In the genomic region with DNA sequence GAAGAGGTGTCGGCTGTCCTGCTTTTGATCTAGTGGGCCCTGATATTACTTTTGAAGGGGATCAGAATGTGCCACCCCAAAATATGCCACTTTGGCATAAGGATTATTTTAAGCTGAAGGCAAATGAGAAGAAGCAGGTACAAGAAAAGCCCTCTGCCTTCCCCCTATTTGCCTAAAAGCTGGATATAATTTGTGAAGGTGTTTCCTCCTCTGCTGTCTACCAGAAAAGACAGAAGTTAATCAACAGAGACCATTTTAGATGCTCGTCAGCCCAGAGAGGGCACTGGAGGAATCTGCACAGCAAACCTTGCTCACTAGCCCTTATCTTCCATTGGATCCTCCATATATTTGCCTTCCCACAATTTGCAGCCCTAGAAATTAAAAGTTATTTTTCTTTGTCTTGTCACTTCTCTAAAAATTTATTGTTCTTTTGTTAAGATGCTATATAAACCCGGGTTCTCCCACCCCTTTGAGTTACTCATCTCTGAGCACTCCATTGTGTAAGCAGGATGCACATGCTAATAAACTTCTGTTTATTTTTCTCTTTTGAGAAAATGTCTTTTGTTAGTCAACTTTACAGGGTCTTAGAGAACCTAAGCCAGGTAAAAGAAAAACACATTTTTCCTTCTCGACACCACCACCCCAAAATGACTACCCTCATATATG, we compare ENCODE assay signal across 17 cellular contexts.
"Had no signal": no experiment of that assay in that cellular context is flagged by ENCODE, and none has a peak within 500 bp of the region (broad histone marks: within the 10 kb centered on the region; RNA-seq: fewer than 3 reads in every experiment).

No MANE protein-coding gene starts in this region.

- H3K27me3 Mint-ChIP-seq: activated naive CD8-positive, alpha-beta T cell treated with anti-CD3 and anti-CD28 coated beads, Interleukin-2, amount 50 U/mL, for 24 hours had no signal

- H3K4me3 Mint-ChIP-seq: activated naive CD4-positive, alpha-beta T cell treated with anti-CD3 and anti-CD28 coated beads for 36 hours; activated naive CD8-positive, alpha-beta T cell treated with anti-CD3 and anti-CD28 coated beads, Interleukin-2, amount 50 U/mL, for 24 hours; natural killer cell; stimulated activated effector memory CD8-positive, alpha-beta T cell treated with anti-CD3 and anti-CD28 coated beads, Interleukin-12 subunit alpha, Interleukin-12 subunit beta, amount 100 ng/mL, for 72 hours had no signal

- H3K27me3 ChIP-seq: ascending aorta, breast epithelium, transverse colon had no signal

- H3K9me3 Mint-ChIP-seq: activated naive CD8-positive, alpha-beta T cell treated with anti-CD3 and anti-CD28 coated beads, Interleukin-2, amount 50 U/mL, for 24 hours; activated T-helper 2 cell treated with anti-CD3 and anti-CD28 coated beads, Interferon-gamma antibody, Interleukin-2, Interleukin-4, amounts not matched to agents 10 μg/mL and 5 μg/mL and 100 μg/mL, durations not matched to agents 14 hours and 24 hours and 36 hours; natural killer cell; stimulated activated effector memory CD8-positive, alpha-beta T cell treated with anti-CD3 and anti-CD28 coated beads, Interleukin-12 subunit alpha, Interleukin-12 subunit beta, amount 100 ng/mL, for 72 hours had no signal

- H3K27ac ChIP-seq: ascending aorta, breast epithelium, epithelial cell of prostate, left ventricle myocardium inferior, transverse colon, VCaP had no signal

- H3K4me3 ChIP-seq: ascending aorta, breast epithelium, left ventricle myocardium inferior, transverse colon had no signal

- ATAC-seq: activated naive CD8-positive, alpha-beta T cell treated with anti-CD3 and anti-CD28 coated beads, Interleukin-2, amount 50 U/mL, for 24 hours; natural killer cell; stimulated activated effector memory CD8-positive, alpha-beta T cell treated with anti-CD3 and anti-CD28 coated beads, Interleukin-12 subunit alpha, Interleukin-12 subunit beta, amount 100 ng/mL, for 72 hours had no signal

- FAIRE-seq: kidney had no signal

- H3K36me3 ChIP-seq: ascending aorta, breast epithelium, left ventricle myocardium inferior, transverse colon had no signal

- H3K27ac Mint-ChIP-seq: activated naive CD4-positive, alpha-beta T cell treated with anti-CD3 and anti-CD28 coated beads for 36 hours; activated naive CD8-positive, alpha-beta T cell treated with anti-CD3 and anti-CD28 coated beads, Interleukin-2, amount 50 U/mL, for 24 hours; activated T-helper 2 cell treated with anti-CD3 and anti-CD28 coated beads, Interferon-gamma antibody, Interleukin-2, Interleukin-4, amounts not matched to agents 10 μg/mL and 5 μg/mL and 100 μg/mL, durations not matched to agents 14 hours and 24 hours and 36 hours; natural killer cell; stimulated activated effector memory CD8-positive, alpha-beta T cell treated with anti-CD3 and anti-CD28 coated beads, Interleukin-12 subunit alpha, Interleukin-12 subunit beta, amount 100 ng/mL, for 72 hours had no signal

- H3K36me3 Mint-ChIP-seq: natural killer cell had no signal

- DNase-seq: activated CD4-positive, alpha-beta T cell treated with anti-CD3 and anti-CD28 coated beads, Interleukin-2, amount 50 U/mL, for 48 hours; activated naive CD4-positive, alpha-beta T cell treated with anti-CD3 and anti-CD28 coated beads for 36 hours; activated naive CD8-positive, alpha-beta T cell treated with anti-CD3 and anti-CD28 coated beads, Interleukin-2, amount 50 U/mL, for 24 hours; cerebellar nuclear complex; effector memory CD4-positive, alpha-beta T cell; kidney; left ventricle myocardium inferior; natural killer cell; posterior cingulate gyrus; retina; transverse colon had no signal

- H3K9me3 ChIP-seq: ascending aorta, breast epithelium, left ventricle myocardium inferior, transverse colon had no signal

- H3K4me1 ChIP-seq: breast epithelium had no signal

- H3K4me1 Mint-ChIP-seq: natural killer cell had no signal
